Comparison of ENCODE assay signal across 14 cellular contexts in the genomic region with DNA sequence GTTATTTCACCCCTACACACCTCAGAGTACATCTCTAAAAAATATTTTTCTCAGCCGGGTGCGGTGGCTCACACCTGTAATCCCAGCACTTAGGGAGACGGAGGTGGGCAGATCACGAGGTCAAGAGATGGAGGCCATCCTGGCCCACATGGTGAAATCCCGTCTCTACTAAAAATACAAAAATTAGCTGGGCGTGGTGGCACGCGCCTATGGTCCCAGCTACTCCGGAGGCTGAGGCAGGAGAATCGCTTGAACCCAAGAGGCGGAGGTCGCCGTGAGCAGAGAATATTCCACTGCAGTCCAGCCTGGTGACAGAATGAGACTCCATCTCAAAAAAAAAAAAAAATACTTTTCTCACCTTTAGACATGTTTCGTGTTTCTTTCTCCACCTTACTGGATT. TPM values are rescaled to one million over a fixed set of nuclear protein-coding genes. Genes with fewer than 3 reads are reported as not detected.
"Had no signal": no experiment of that assay in that cellular context is flagged by ENCODE, and none has a peak within 500 bp of the region (broad histone marks: within the 10 kb centered on the region; RNA-seq: fewer than 3 reads in every experiment).

No MANE protein-coding gene starts in this region.

RNA-seq across cellular contexts. Expression of gene SRRM4, which starts 52.0 kb away (rescaled TPM):
- total RNA-seq: activated naive CD4-positive, alpha-beta T cell treated with anti-CD3 and anti-CD28 coated beads for 36 hours; activated naive CD4-positive, alpha-beta T cell treated with anti-CD3 and anti-CD28 coated beads, Interleukin-2, amount 50 U/mL, for 72 hours; activated naive CD8-positive, alpha-beta T cell treated with anti-CD3 and anti-CD28 coated beads for 36 hours; activated naive CD8-positive, alpha-beta T cell treated with anti-CD3 and anti-CD28 coated beads, Interleukin-2, amount 10 ng/mL, durations not matched to agents 7 days and 5 days; activated T-cell treated with anti-CD3 and anti-CD28 coated beads, Interleukin-2, amount 50 U/mL, for 4 hours; activated T-cell treated with anti-CD3 and anti-CD28 coated beads, Interleukin-2, amount 50 U/mL, for 72 hours; activated T-helper 1 cell treated with anti-CD3 and anti-CD28 coated beads, Interleukin-12 subunit alpha, Interleukin-12 subunit beta, Interleukin-2, Interleukin-4 antibody, amounts not matched to agents 30 ng/mL and 10 ng/mL and 1 ng/mL, durations not matched to agents 14 hours and 24 hours and 36 hours; activated T-helper 17 cell treated with anti-CD3 and anti-CD28 coated beads, Interleukin-2, amount 50 U/mL, for 72 hours; activated T-helper 2 cell treated with anti-CD3 and anti-CD28 coated beads, Interferon-gamma antibody, Interleukin-2, Interleukin-4, amounts not matched to agents 10 μg/mL and 5 μg/mL and 100 μg/mL, durations not matched to agents 14 hours and 24 hours and 36 hours; ascending aorta; body of pancreas; breast epithelium; bronchial epithelial cell; chondrocyte had no signal
